In genomic region chr9:120386390-120387131, GRCh38 we compare ENCODE assay signal across 1 cellular context.
TF ChIP-seq lines count a peak whose summit lies in the region.

No MANE protein-coding gene starts in this region.

TF ChIP-seq in HepG2, 621 proteins besides CTCF, POLR2A, EP300 and RAD21 (continued from another document and continues in another):
- TF ChIP-seq ZBTB37 (CRISPR knock-in tag; IDR thresholded peaks at IDR 0.05) (0 out of 2 replicates have a peak, but pooled peaks have one; percentile 35), NKX3-1 (CRISPR knock-in tag; IDR thresholded peaks at IDR 0.05) (0 out of 2 replicates have a peak, but pooled peaks have one; percentile 72), ZBTB39 (CRISPR knock-in tag; IDR thresholded peaks at IDR 0.05) (0 out of 2 replicates have a peak, but pooled peaks have one; percentile 59), HNF1B (CRISPR knock-in tag; IDR thresholded peaks at IDR 0.05) (peak; percentile 49; the same call in 1 of the 2 replicates), NCOA1 (CRISPR knock-in tag; IDR thresholded peaks at IDR 0.05) (0 out of 2 replicates have a peak, but pooled peaks have one; percentile 29), ZNF777 (CRISPR knock-in tag; IDR thresholded peaks at IDR 0.05) (0 out of 2 replicates have a peak, but pooled peaks have one; percentile 33), SP2 (CRISPR knock-in tag; IDR thresholded peaks at IDR 0.05) (no peak), NFE2L1 (CRISPR knock-in tag; IDR thresholded peaks at IDR 0.05; ENCODE audit: borderline replicate concordance) (no peak), HNF4G (IDR thresholded peaks at IDR 0.05; ENCODE audit: borderline replicate concordance, low read depth, low read length) (peak; percentile 22; the same call in 1 of the 2 replicates), HNF4G (CRISPR knock-in tag; IDR thresholded peaks at IDR 0.05; ENCODE audit: borderline replicate concordance, low read depth) (no peak), SIX1 (CRISPR knock-in tag; IDR thresholded peaks at IDR 0.05; ENCODE audit: borderline replicate concordance) (no peak), ZNF280D (CRISPR knock-in tag; IDR thresholded peaks at IDR 0.05) (peak; percentile 73; the same call in 1 of the 2 replicates), ZNF512B (CRISPR knock-in tag; IDR thresholded peaks at IDR 0.05; ENCODE audit: borderline replicate concordance) (no peak), RFXAP (CRISPR knock-in tag; IDR thresholded peaks at IDR 0.05; ENCODE audit: borderline replicate concordance) (peak; percentile 54; the same call in 1 of the 2 replicates), ZNF737 (CRISPR knock-in tag; IDR thresholded peaks at IDR 0.05; ENCODE audit: borderline replicate concordance) (no peak), GMEB1 (CRISPR knock-in tag; IDR thresholded peaks at IDR 0.05; ENCODE audit: borderline replicate concordance) (peak; percentile 15; the same call in 1 of the 2 replicates), ZNF337 (CRISPR knock-in tag; IDR thresholded peaks at IDR 0.05; ENCODE audit: borderline replicate concordance, low read depth) (peak; percentile 33; the same call in 1 of the 2 replicates), CEBPB (IDR thresholded peaks at IDR 0.05; ENCODE audit: borderline replicate concordance, low read depth, low read length) (no peak), CREM (IDR thresholded peaks at IDR 0.05) (no peak; the same call in 1 of the 2 replicates), CREM (CRISPR knock-in tag; IDR thresholded peaks at IDR 0.05) (no peak), ZNF225 (CRISPR knock-in tag; IDR thresholded peaks at IDR 0.05) (no peak), KDM2A (CRISPR knock-in tag; IDR thresholded peaks at IDR 0.05; ENCODE audit: borderline replicate concordance, low read depth) (no peak), ZNF232 (CRISPR knock-in tag; IDR thresholded peaks at IDR 0.05; ENCODE audit: borderline replicate concordance) (peak; percentile 36; the same call in 1 of the 2 replicates), NCOA5 (CRISPR knock-in tag; IDR thresholded peaks at IDR 0.05) (no peak), ZNF710 (CRISPR knock-in tag; IDR thresholded peaks at IDR 0.05; ENCODE audit: borderline replicate concordance) (peak; percentile 47; the same call in 1 of the 2 replicates), ZNF781 (CRISPR knock-in tag; IDR thresholded peaks at IDR 0.05; ENCODE audit: borderline replicate concordance, not compliant biosample characterization) (no peak), TP53 (CRISPR knock-in tag; conservative IDR thresholded peaks at IDR 0.05) (no peak), ZNF446 (CRISPR knock-in tag; IDR thresholded peaks at IDR 0.05) (no peak), NFKB2 (CRISPR knock-in tag; IDR thresholded peaks at IDR 0.05; ENCODE audit: borderline replicate concordance) (no peak), SOX6 (IDR thresholded peaks at IDR 0.05) (no peak), SOX6 (CRISPR knock-in tag; IDR thresholded peaks at IDR 0.05) (peak; percentile 93), ZBTB33 (CRISPR knock-in tag; IDR thresholded peaks at IDR 0.05) (no peak), ISL2 (CRISPR knock-in tag; IDR thresholded peaks at IDR 0.05) (peak; percentile 32; the same call in 1 of the 2 replicates), SALL1 (CRISPR knock-in tag; IDR thresholded peaks at IDR 0.05) (peak; percentile 51; the same call in 1 of the 2 replicates), NBN (conservative IDR thresholded peaks at IDR 0.05) (no peak), TGIF2 (CRISPR knock-in tag; IDR thresholded peaks at IDR 0.05) (no peak), ZNF20 (CRISPR knock-in tag; IDR thresholded peaks at IDR 0.05) (no peak), MTF2 (CRISPR knock-in tag; IDR thresholded peaks at IDR 0.05; ENCODE audit: borderline replicate concordance) (no peak), TCF12 (IDR thresholded peaks at IDR 0.05) (no peak), TCF12 (CRISPR knock-in tag; IDR thresholded peaks at IDR 0.05) (no peak), DBP (CRISPR knock-in tag; IDR thresholded peaks at IDR 0.05; ENCODE audit: not compliant biosample characterization) (no peak), FOXK2 (IDR thresholded peaks at IDR 0.05) (no peak), ZMAT3 (CRISPR knock-in tag; conservative IDR thresholded peaks at IDR 0.05) (no peak), KAT8 (CRISPR knock-in tag; IDR thresholded peaks at IDR 0.05) (no peak)
